Comparison of ENCODE assay signal across 18 cellular contexts in genomic region chr16:23866628-23867027, GRCh38. TPM values are rescaled to one million over a fixed set of nuclear protein-coding genes. Genes with fewer than 3 reads are reported as not detected.
DNase-seq lines count a peak whose midpoint lies in the region; ATAC-seq and TF ChIP-seq lines count a peak whose summit lies in the region.
"Had no signal": no experiment of that assay in that cellular context is flagged by ENCODE, and none has a peak within 500 bp of the region (broad histone marks: within the 10 kb centered on the region; RNA-seq: fewer than 3 reads in every experiment).

No MANE protein-coding gene starts in this region.

- no peak for TF ChIP-seq CTCF in natural killer cell (IDR thresholded peaks at IDR 0.05)
- TF ChIP-seq CTCF in mesothelial cell of epicardium (IDR thresholded peaks at IDR 0.05; ENCODE audit: unreplicated experiment): no peak
- TF ChIP-seq CTCF in SK-N-SH (IDR thresholded peaks at IDR 0.05): no peak

- H3K4me3 Mint-ChIP-seq in natural killer cell treated with Interleukin-12 subunit alpha and Interleukin-12 subunit beta and Interleukin-15 and Interleukin-18, amount 100 ng/mL, for 72 hours: peak overlapping the region; percentile 4
- H3K4me3 Mint-ChIP-seq in natural killer cell (no peak overlapping the region), T-cell (peak overlapping the region in 1 of 3 donors; percentile 35), memory B cell (no peak overlapping the region), mesothelial cell of epicardium (no peak overlapping the region)
- no peak overlapping the region for H3K4me3 Mint-ChIP-seq in stimulated activated naive B cell treated with anti-CD40 and anti-IgM and Interleukin-4, amounts not matched to agents 10 μg/mL and 1 μg/mL and 100 μg/mL, for 72 hours
- H3K4me3 Mint-ChIP-seq: HFFc6 had no signal

- H4K20me1 ChIP-seq in SK-N-SH (ENCODE audit: insufficient read depth): no peaks in the 10 kb centered on the region

- ATAC-seq in natural killer cell treated with Interleukin-12 subunit alpha and Interleukin-12 subunit beta and Interleukin-15 and Interleukin-18, amount 100 ng/mL, for 72 hours: no peak
- ATAC-seq in natural killer cell: no peak
- ATAC-seq in T-cell (replicated peaks in 1 of 4): no peak
- no peak for ATAC-seq in memory B cell (ENCODE audit: low read depth)
- no peak for ATAC-seq in stimulated activated naive B cell treated with anti-CD40 and anti-IgM and Interleukin-4, amounts not matched to agents 10 μg/mL and 1 μg/mL and 100 μg/mL, for 72 hours (replicated peaks)
- no peak for ATAC-seq in HG03097 (IDR thresholded peaks at IDR 0.05; ENCODE audit: low FRiP score, unreplicated experiment)

- H3K36me3 Mint-ChIP-seq in natural killer cell treated with Interleukin-12 subunit alpha and Interleukin-12 subunit beta and Interleukin-15 and Interleukin-18, amount 100 ng/mL, for 72 hours: peaks cover 4% of the 10 kb centered on the region
- H3K36me3 Mint-ChIP-seq in natural killer cell (no peaks in the 10 kb centered on the region), T-cell (no peaks in the 10 kb centered on the region), memory B cell (peaks cover 11% of the 10 kb centered on the region), mesothelial cell of epicardium (no peaks in the 10 kb centered on the region)
- peaks cover 6 to 33% of the 10 kb centered on the region in 2 donors for H3K36me3 Mint-ChIP-seq in stimulated activated naive B cell treated with anti-CD40 and anti-IgM and Interleukin-4, amounts not matched to agents 10 μg/mL and 1 μg/mL and 100 μg/mL, for 72 hours

- no peak overlapping the region for H3K27ac ChIP-seq in SK-N-SH (ENCODE audit: low read depth in 2 of 2, low read length in 1 of 2)
- H3K27ac ChIP-seq: SJSA1 had no signal

- TF ChIP-seq RAD21 in SK-N-SH (IDR thresholded peaks at IDR 0.05; ENCODE audit: low read length): no peak

- 14% methylated on average over 4 of the region's 4 CpGs for WGBS in SK-N-SH (ENCODE audit: low lambda C conversion rate)

- H3K9ac ChIP-seq in SK-N-SH: no peak overlapping the region

- H3K27ac Mint-ChIP-seq in natural killer cell treated with Interleukin-12 subunit alpha and Interleukin-12 subunit beta and Interleukin-15 and Interleukin-18, amount 100 ng/mL, for 72 hours: peak overlapping the region; percentile 45 to 48
- peak overlapping the region in 1 of 2 donors; percentile 55 for H3K27ac Mint-ChIP-seq in natural killer cell
- H3K27ac Mint-ChIP-seq in T-cell: peak overlapping the region; percentile 85 to 89
- H3K27ac Mint-ChIP-seq in memory B cell: peak overlapping the region; percentile 91
- peak overlapping the region; percentile 88 for H3K27ac Mint-ChIP-seq in stimulated activated naive B cell treated with anti-CD40 and anti-IgM and Interleukin-4, amounts not matched to agents 10 μg/mL and 1 μg/mL and 100 μg/mL, for 72 hours
- H3K27ac Mint-ChIP-seq in mesothelial cell of epicardium: no peak overlapping the region
- H3K27ac Mint-ChIP-seq: HFFc6 had no signal

- H3F3A ChIP-seq in SK-N-SH (replicated peaks; ENCODE audit: insufficient read depth): no peaks in the 10 kb centered on the region

- no peaks in the 10 kb centered on the region for H3K36me3 ChIP-seq in SK-N-SH (replicated peaks in 1 of 2; ENCODE audit: control insufficient read depth in 1 of 2, insufficient read depth in 2 of 2, low read length in 1 of 2)
- H3K36me3 ChIP-seq: Peyer's patch, SJSA1 had no signal

- no peak overlapping the region for H3K4me2 ChIP-seq in SK-N-SH

- H3K4me1 Mint-ChIP-seq in natural killer cell treated with Interleukin-12 subunit alpha and Interleukin-12 subunit beta and Interleukin-15 and Interleukin-18, amount 100 ng/mL, for 72 hours (ENCODE audit: low read depth in 2 of 2): peaks cover 72 to 83% of the 10 kb centered on the region in 2 donors
- H3K4me1 Mint-ChIP-seq in natural killer cell: peaks cover 80 to 89% of the 10 kb centered on the region in 2 donors
- peaks cover 84 to 89% (median 87%) of the 10 kb centered on the region in 3 donors for H3K4me1 Mint-ChIP-seq in T-cell
- peaks cover 67% of the 10 kb centered on the region for H3K4me1 Mint-ChIP-seq in memory B cell
- peaks cover 60 to 90% of the 10 kb centered on the region in 2 donors for H3K4me1 Mint-ChIP-seq in stimulated activated naive B cell treated with anti-CD40 and anti-IgM and Interleukin-4, amounts not matched to agents 10 μg/mL and 1 μg/mL and 100 μg/mL, for 72 hours
- H3K4me1 Mint-ChIP-seq in mesothelial cell of epicardium: no peaks in the 10 kb centered on the region

- H3K4me1 ChIP-seq in SK-N-SH (ENCODE audit: control insufficient read depth in 1 of 2, insufficient read depth in 2 of 2, low read depth in 1 of 2, low read length in 1 of 2): peaks cover 0 to 12% of the 10 kb centered on the region in 2 experiments; a peak in 1 of 4 replicates
- H3K4me1 ChIP-seq: SJSA1 had no signal

- H3K9me2 ChIP-seq in SK-N-SH: no peaks in the 10 kb centered on the region

- POLR2A ChIA-PET in T-cell (lab: Charles Lee) (no interaction called here), SK-N-SH (lab: Yijun Ruan, JAX) (no interaction called here)

- H3K4me3 ChIP-seq in SK-N-SH (ENCODE audit: low read depth in 2 of 2, low read length in 1 of 2): no peak overlapping the region
- H3K4me3 ChIP-seq: Peyer's patch, SJSA1 had no signal

- CTCF ChIA-PET in T-cell (lab: Charles Lee) (interaction anchor here in 1 of 2 donors (0.6 kb wide), 1 partner anchor 142 kb away, joined by 3 read pairs; no protein-coding TSS in a partner anchor), SK-N-SH (lab: Yijun Ruan, JAX) (no interaction called here)

- no peaks in the 10 kb centered on the region for H3K9me3 ChIP-seq in SK-N-SH
- H3K9me3 ChIP-seq: Peyer's patch, SJSA1 had no signal

- H3K79me2 ChIP-seq in SK-N-SH (ENCODE audit: insufficient read depth): no peaks in the 10 kb centered on the region

- no peaks in the 10 kb centered on the region for H3K9me3 Mint-ChIP-seq in natural killer cell treated with Interleukin-12 subunit alpha and Interleukin-12 subunit beta and Interleukin-15 and Interleukin-18, amount 100 ng/mL, for 72 hours
- no peaks in the 10 kb centered on the region for H3K9me3 Mint-ChIP-seq in natural killer cell
- H3K9me3 Mint-ChIP-seq in T-cell: no peaks in the 10 kb centered on the region
- H3K9me3 Mint-ChIP-seq in memory B cell: no peaks in the 10 kb centered on the region
- no peaks in the 10 kb centered on the region for H3K9me3 Mint-ChIP-seq in stimulated activated naive B cell treated with anti-CD40 and anti-IgM and Interleukin-4, amounts not matched to agents 10 μg/mL and 1 μg/mL and 100 μg/mL, for 72 hours
- H3K9me3 Mint-ChIP-seq in mesothelial cell of epicardium: no peaks in the 10 kb centered on the region

- no peak for TF ChIP-seq EP300 in SK-N-SH (IDR thresholded peaks at IDR 0.05; ENCODE audit: borderline replicate concordance in 1 of 2, low read depth in 1 of 2, low read length in 1 of 2)

- DNase-seq in natural killer cell treated with Interleukin-12 subunit alpha and Interleukin-12 subunit beta and Interleukin-15 and Interleukin-18, amount 100 ng/mL, for 72 hours (ENCODE audit: low spot score): no peak
- DNase-seq in natural killer cell (no peak), T-cell (no peak), memory B cell (ENCODE audit: low spot score in 2 of 2) (no peak), mesothelial cell of epicardium (ENCODE audit: low spot score in 2 of 2, unreplicated experiment in 2 of 2) (no peak), SK-N-SH (no peak)
- no peak for DNase-seq in stimulated activated naive B cell treated with anti-CD40 and anti-IgM and Interleukin-4, amounts not matched to agents 10 μg/mL and 1 μg/mL and 100 μg/mL, for 72 hours
- DNase-seq: C1 segment of cervical spinal cord; DND-41; HFFc6; NCI-H1105 treated with DMSO at 0.1 percent for 48 hours; NCI-H1694; NCI-H510A; NK-92 treated with Interleukin-12 subunit alpha and Interleukin-12 subunit beta, amount 100 ng/mL, for 24 hours; Peyer's patch had no signal

- no peaks in the 10 kb centered on the region for H3K27me3 ChIP-seq in SK-N-SH (ENCODE audit: insufficient read depth)
- H3K27me3 ChIP-seq: Peyer's patch, SJSA1 had no signal

- no peak overlapping the region for H2AFZ ChIP-seq in SK-N-SH (ENCODE audit: low read depth)

- no peaks in the 10 kb centered on the region for H3K27me3 Mint-ChIP-seq in natural killer cell treated with Interleukin-12 subunit alpha and Interleukin-12 subunit beta and Interleukin-15 and Interleukin-18, amount 100 ng/mL, for 72 hours
- H3K27me3 Mint-ChIP-seq in natural killer cell (ENCODE audit: low read depth in 2 of 2) (no peaks in the 10 kb centered on the region), T-cell (no peaks in the 10 kb centered on the region), memory B cell (no peaks in the 10 kb centered on the region), mesothelial cell of epicardium (ENCODE audit: low read depth) (peaks cover 81% of the 10 kb centered on the region)
- no peaks in the 10 kb centered on the region for H3K27me3 Mint-ChIP-seq in stimulated activated naive B cell treated with anti-CD40 and anti-IgM and Interleukin-4, amounts not matched to agents 10 μg/mL and 1 μg/mL and 100 μg/mL, for 72 hours

- intact Hi-C loops in natural killer cell (cut with micrococcal nuclease): no loop called here

TF ChIP-seq in SK-N-SH, 30 proteins besides CTCF, POLR2A, EP300 and RAD21:
- TF ChIP-seq CHD2 (IDR thresholded peaks at IDR 0.05; ENCODE audit: low read length, partially characterized antibody): no peak
- no peak for TF ChIP-seq FOXM1 (IDR thresholded peaks at IDR 0.05; ENCODE audit: low read depth)
- no peak for TF ChIP-seq POLR2AphosphoS5 (IDR thresholded peaks at IDR 0.05; ENCODE audit: low read depth, low read length)

RNA-seq across cellular contexts. Expression of gene PRKCB, which starts 30.8 kb away (rescaled TPM):
- 100 to 1,000 TPM; 193 to 273 TPM for total RNA-seq in natural killer cell treated with Interleukin-12 subunit alpha and Interleukin-12 subunit beta and Interleukin-15 and Interleukin-18, amount 100 ng/mL, for 72 hours
- total RNA-seq in natural killer cell (100 to 1,000 TPM; 182 to 222 (median 183) TPM), T-cell (100 to 1,000 TPM in 4 of 5 donors, 10 to 100 TPM in 1; 84.7 to 114 (median 105) TPM), mesothelial cell of epicardium (0.27 to 0.38 TPM (median 0.27 TPM) in 3 replicates)
- polyA plus RNA-seq in SK-N-SH (2012; rRNA removed): 0.12 and 0.23 TPM in 2 replicates
- polyA plus RNA-seq in SK-N-SH (2012; cell fraction: cytosol; rRNA removed): 0.08 and 0.09 TPM in 2 replicates
- polyA plus RNA-seq in SK-N-SH (2012; cell fraction: nucleus; rRNA removed): 0.06 and 0.36 TPM in 2 replicates
- total RNA-seq: G401, HFFc6 had no signal

Comparison
In these comparisons a context has a peak if more than half of its experiments do, and no peak if none do; other contexts are left out.
1. RNA of gene PRKCB, which starts 30.8 kb away (total RNA-seq): 193 to 273 TPM in natural killer cell treated with Interleukin-12 subunit alpha and Interleukin-12 subunit beta and Interleukin-15 and Interleukin-18, amount 100 ng/mL, for 72 hours, 182 to 222 TPM in natural killer cell and 84.7 to 114 TPM in T-cell; 0.27 to 0.38 TPM in mesothelial cell of epicardium; every median in the first group is over 10 times any median in the second.